In genomic region chr4:184395451-184395917, GRCh38 we compare ENCODE assay signal across 11 cellular contexts.
DNase-seq lines count a peak whose midpoint lies in the region; ATAC-seq and TF ChIP-seq lines count a peak whose summit lies in the region.
"Had no signal": no experiment of that assay in that cellular context is flagged by ENCODE, and none has a peak within 500 bp of the region (broad histone marks: within the 10 kb centered on the region; RNA-seq: fewer than 3 reads in every experiment).

No MANE protein-coding gene starts in this region.

- TF ChIP-seq POLR2A in Peyer's patch (IDR thresholded peaks at IDR 0.05) (no peak), upper lobe of left lung (IDR thresholded peaks at IDR 0.05) (no peak)

- H3K36me3 ChIP-seq in Peyer's patch (peaks cover 0 to 88% (median 0%) of the 10 kb centered on the region in 3 donors), PC-9 (ENCODE audit: low read depth) (no peaks in the 10 kb centered on the region; the same call in 1 of the 2 replicates), tibial artery (peaks cover 60 to 85% (median 60%) of the 10 kb centered on the region in 3 donors), upper lobe of left lung (peaks cover 3 to 74% (median 52%) of the 10 kb centered on the region in 4 donors)

- TF ChIP-seq EP300 in upper lobe of left lung (IDR thresholded peaks at IDR 0.05) = no peak

- no peak for DNase-seq in Peyer's patch
- DNase-seq in pons (ENCODE audit: low spot score) = peak; percentile 61
- no peak for DNase-seq in PC-9
- no peak for DNase-seq in tibial artery
- no peak for DNase-seq in upper lobe of left lung
- DNase-seq in GM03348 (ENCODE audit: low spot score) = no peak
- DNase-seq: amniotic stem cell, DMS53, mammary epithelial cell had no signal

- peaks cover 6% of the 10 kb centered on the region; the same call in 1 of the 2 replicates for H3F3A ChIP-seq in PC-9 (ENCODE audit: insufficient read depth, low read depth)

- H2AFZ ChIP-seq in PC-9 = no peak overlapping the region

- no peaks in the 10 kb centered on the region for H3K9me2 ChIP-seq in PC-9 (ENCODE audit: insufficient read depth)

- peak; percentile 4 for ATAC-seq in GM18861 (IDR thresholded peaks at IDR 0.05; ENCODE audit: unreplicated experiment)
- ATAC-seq in HG02798 (IDR thresholded peaks at IDR 0.05; ENCODE audit: poor library complexity, unreplicated experiment) = peak; percentile 10
- ATAC-seq in upper lobe of left lung (ENCODE audit: low FRiP score in 2 of 2) = no peak

- BruUV-seq in PC-9 (replicated peaks; lab: Mats Ljungman, UMichigan) = no TSS peak

- H3K4me3 ChIP-seq in Peyer's patch (no peak overlapping the region), PC-9 (no peak overlapping the region), tibial artery (no peak overlapping the region), upper lobe of left lung (no peak overlapping the region)

- H3K4me1 ChIP-seq in Peyer's patch (peaks cover 0 to 6% (median 2%) of the 10 kb centered on the region in 4 donors), PC-9 (replicated peaks; ENCODE audit: insufficient read depth) (peaks cover 10% of the 10 kb centered on the region), tibial artery (peaks cover 0 to 36% (median 1%) of the 10 kb centered on the region in 4 donors), upper lobe of left lung (peaks cover 0 to 17% (median 12%) of the 10 kb centered on the region in 4 donors)

- WGBS in upper lobe of left lung, 2 donors = 86 to 89% methylated on average over 7 of the region's 7 CpGs

- no peaks in the 10 kb centered on the region for H4K20me1 ChIP-seq in PC-9 (ENCODE audit: insufficient read depth)

- H3K4me2 ChIP-seq in PC-9 = no peak overlapping the region

- no peaks in the 10 kb centered on the region for H3K27me3 ChIP-seq in Peyer's patch
- H3K27me3 ChIP-seq in PC-9 (ENCODE audit: insufficient read depth, low read depth) = no peaks in the 10 kb centered on the region
- no peaks in the 10 kb centered on the region for H3K27me3 ChIP-seq in tibial artery
- H3K27me3 ChIP-seq in upper lobe of left lung = no peaks in the 10 kb centered on the region

- H3K9me3 ChIP-seq in Peyer's patch (no peaks in the 10 kb centered on the region), PC-9 (ENCODE audit: insufficient read depth, low read depth) (no peaks in the 10 kb centered on the region), tibial artery (no peaks in the 10 kb centered on the region), upper lobe of left lung (no peaks in the 10 kb centered on the region)

- peak overlapping the region; percentile 25 to 63 (median 38) for H3K27ac ChIP-seq in Peyer's patch
- H3K27ac ChIP-seq in PC-9 = no peak overlapping the region
- H3K27ac ChIP-seq in tibial artery = peak overlapping the region in 1 of 2 donors; percentile 25
- H3K27ac ChIP-seq in upper lobe of left lung = peak overlapping the region in 1 of 4 donors; percentile 18

- H3K79me2 ChIP-seq in PC-9 (ENCODE audit: low read depth) = no peaks in the 10 kb centered on the region

- CTCF ChIA-PET in PC-9 (lab: Charles Lee) = no interaction called here

- POLR2A ChIA-PET in PC-9 (lab: Charles Lee; ENCODE audit: unreplicated experiment) = no interaction called here

- intact Hi-C loops in PC-9 (cut with micrococcal nuclease; ENCODE audit: unreplicated experiment) (no loop called here), tibial artery (cut with DNase I; ENCODE audit: low total_unique reads) (no loop called here)

- TF ChIP-seq CTCF in Peyer's patch (IDR thresholded peaks at IDR 0.05) (no peak), PC-9 (conservative IDR thresholded peaks at IDR 0.05) (no peak), tibial artery (IDR thresholded peaks at IDR 0.05) (no peak), upper lobe of left lung (IDR thresholded peaks at IDR 0.05) (no peak)

Comparison
In these comparisons a context has a peak if more than half of its experiments do, and no peak if none do; other contexts are left out.
1. ATAC-seq: peak in GM18861 (single experiment) and HG02798 (single experiment); none in upper lobe of left lung (0 of 2).